Comparison of ENCODE assay signal across 9 cellular contexts in genomic region chr10:104322416-104322782, GRCh38. TPM values are rescaled to one million over a fixed set of nuclear protein-coding genes. Genes with fewer than 3 reads are reported as not detected.
A peak's percentile ranks its signal among the peaks of the same experiment; 100 is the strongest.
DNase-seq lines count a peak whose midpoint lies in the region; ATAC-seq and TF ChIP-seq lines count a peak whose summit lies in the region.
"Had no signal": no experiment of that assay in that cellular context is flagged by ENCODE, and none has a peak within 500 bp of the region (broad histone marks: within the 10 kb centered on the region; RNA-seq: fewer than 3 reads in every experiment).

No MANE protein-coding gene starts in this region.

- H3K36me3 ChIP-seq in SK-N-SH (replicated peaks in 1 of 2; ENCODE audit: control insufficient read depth in 1 of 2, insufficient read depth in 2 of 2, low read length in 1 of 2), result peaks cover 0 to 13% of the 10 kb centered on the region in 2 experiments

- H3K4me3 Mint-ChIP-seq in effector memory CD8-positive, alpha-beta T cell, result peak overlapping the region; percentile 75 to 84

- H3K27ac Mint-ChIP-seq in effector memory CD8-positive, alpha-beta T cell, result peak overlapping the region; percentile 90 to 95

- TF ChIP-seq RAD21 in SK-N-SH (IDR thresholded peaks at IDR 0.05; ENCODE audit: low read length), result no peak

- H3K36me3 Mint-ChIP-seq in effector memory CD8-positive, alpha-beta T cell (ENCODE audit: insufficient read depth), result peaks cover 86% of the 10 kb centered on the region

- POLR2A ChIA-PET in SK-N-SH (lab: Yijun Ruan, JAX), result interaction anchor here (1.2 kb wide), 1 partner anchor 16 kb away, joined by 4 read pairs; the partner anchor contains the start of gene ITPRIP

- peak; percentile 50 for DNase-seq in SK-N-SH
- DNase-seq in NCI-H2107 treated with DMSO at 0.1 percent for 48 hours (lab: John Stamatoyannopoulos, UW; ENCODE audit: unreplicated experiment), result peak; percentile 52
- no peak for DNase-seq in effector memory CD8-positive, alpha-beta T cell
- peak; percentile 39 for DNase-seq in stimulated activated CD8-positive, alpha-beta memory T cell treated with anti-CD3 and anti-CD28 coated beads, Interleukin-4, amount 100 ng/mL, for 48 hours
- DNase-seq in foreskin fibroblast, result no peak

- no peak overlapping the region for H3K4me2 ChIP-seq in SK-N-SH

- H3K27me3 ChIP-seq in SK-N-SH (ENCODE audit: insufficient read depth), result no peaks in the 10 kb centered on the region

- CTCF ChIA-PET in SK-N-SH (lab: Yijun Ruan, JAX), result interaction anchor here (0.9 to 3.0 kb wide), 6 partner anchors 9 to 31 kb away, joined by 3 to 18 read pairs (median 9); partner anchors contain the start of genes CFAP58 and ITPRIP

- no peak overlapping the region for H2AFZ ChIP-seq in SK-N-SH (ENCODE audit: low read depth)

- H3F3A ChIP-seq in SK-N-SH (replicated peaks; ENCODE audit: insufficient read depth), result peaks cover under 1% of the 10 kb centered on the region

- H3K9me2 ChIP-seq in SK-N-SH, result no peaks in the 10 kb centered on the region

- peaks cover 100% of the 10 kb centered on the region for H3K79me2 ChIP-seq in SK-N-SH (ENCODE audit: insufficient read depth)

- H3K9me3 Mint-ChIP-seq in effector memory CD8-positive, alpha-beta T cell, result no peaks in the 10 kb centered on the region

- no peak for TF ChIP-seq EP300 in SK-N-SH (IDR thresholded peaks at IDR 0.05; ENCODE audit: borderline replicate concordance in 1 of 2, low read depth in 1 of 2, low read length in 1 of 2)

- H3K4me1 Mint-ChIP-seq in effector memory CD8-positive, alpha-beta T cell (ENCODE audit: low read depth in 2 of 2), result peaks cover 85 to 97% of the 10 kb centered on the region in 2 donors

- no peak for ATAC-seq in SK-N-SH treated with all-trans-retinoic acid at 6 μM for 48 hours
- peak; percentile 41 for ATAC-seq in effector memory CD8-positive, alpha-beta T cell (replicated peaks)
- ATAC-seq in HG03159 (IDR thresholded peaks at IDR 0.05; ENCODE audit: unreplicated experiment), result no peak
- no peak for ATAC-seq in HG03565 (IDR thresholded peaks at IDR 0.05; ENCODE audit: unreplicated experiment)

- TF ChIP-seq CTCF in SK-N-SH (IDR thresholded peaks at IDR 0.05) (no peak), foreskin fibroblast (IDR thresholded peaks at IDR 0.05; ENCODE audit: low read depth, low read length) (no peak)

- peaks cover 26 to 45% of the 10 kb centered on the region in 2 experiments; a peak in 3 of 4 replicates for H3K4me1 ChIP-seq in SK-N-SH (ENCODE audit: control insufficient read depth in 1 of 2, insufficient read depth in 2 of 2, low read depth in 1 of 2, low read length in 1 of 2)

- H4K20me1 ChIP-seq in SK-N-SH (ENCODE audit: insufficient read depth), result peaks cover 50% of the 10 kb centered on the region

- H3K9me3 ChIP-seq in SK-N-SH, result no peaks in the 10 kb centered on the region

- H3K4me3 ChIP-seq in SK-N-SH (ENCODE audit: low read depth in 2 of 2, low read length in 1 of 2) (no peak overlapping the region), foreskin fibroblast (ENCODE audit: low read depth in 1 of 2, low read length in 2 of 2) (no peak overlapping the region)

- H3K27ac ChIP-seq in SK-N-SH (ENCODE audit: low read depth in 2 of 2, low read length in 1 of 2), result peak overlapping the region in 1 of 2 experiments; percentile 41; a peak in 1 of 4 replicates
- H3K27ac ChIP-seq: C4-2B had no signal

- H3K27me3 Mint-ChIP-seq in effector memory CD8-positive, alpha-beta T cell, result no peaks in the 10 kb centered on the region

- 85% methylated on average over 6 of the region's 7 CpGs for WGBS in SK-N-SH (ENCODE audit: low lambda C conversion rate)

- H3K9ac ChIP-seq in SK-N-SH, result no peak overlapping the region

TF ChIP-seq in SK-N-SH, 30 proteins besides CTCF, POLR2A, EP300 and RAD21:
- no peak for TF ChIP-seq EZH2phosphoT487 (IDR thresholded peaks at IDR 0.05; ENCODE audit: borderline replicate concordance, low read depth)
- TF ChIP-seq CHD2 (IDR thresholded peaks at IDR 0.05; ENCODE audit: low read length, partially characterized antibody), result no peak
- no peak for TF ChIP-seq FOXJ3 (CRISPR knock-in tag; IDR thresholded peaks at IDR 0.05)
- TF ChIP-seq FOXM1 (IDR thresholded peaks at IDR 0.05; ENCODE audit: low read depth), result no peak

TF ChIP-seq in SK-N-SH treated with all-trans-retinoic acid at 6 μM for 48 hours, 23 proteins besides CTCF, POLR2A, EP300 and RAD21:
- TF ChIP-seq ZNF565 (CRISPR knock-in tag; conservative IDR thresholded peaks at IDR 0.05; ENCODE audit: low read depth), result no peak
- no peak for TF ChIP-seq CSDC2 (CRISPR knock-in tag; IDR thresholded peaks at IDR 0.05)

RNA-seq across cellular contexts. Expression of gene ITPRIP, which starts 15.9 kb away (rescaled TPM):
- polyA plus RNA-seq in SK-N-SH (2012; rRNA removed), result 20.2 and 22.1 TPM in 2 replicates
- polyA plus RNA-seq in SK-N-SH (2012; cell fraction: cytosol; rRNA removed), result 10.5 and 13.0 TPM in 2 replicates
- 23.3 and 31.4 TPM in 2 replicates for polyA plus RNA-seq in SK-N-SH (2012; cell fraction: nucleus; rRNA removed)

RNA-seq across cellular contexts. Expression of gene CFAP58, which starts 31.2 kb away (rescaled TPM):
- polyA plus RNA-seq in SK-N-SH (2012; rRNA removed), result 0.38 and 0.47 TPM in 2 replicates
- polyA plus RNA-seq in SK-N-SH (2012; cell fraction: cytosol; rRNA removed), result 0.52 and 0.86 TPM in 2 replicates
- polyA plus RNA-seq in SK-N-SH (2012; cell fraction: nucleus; rRNA removed), result 0.29 and 0.95 TPM in 2 replicates

RNA-seq across cellular contexts. Expression of gene GSTO2, which starts 53.4 kb away (rescaled TPM):
- 0.47 and 0.49 TPM in 2 replicates for polyA plus RNA-seq in SK-N-SH (2012; rRNA removed)
- 0.33 and 0.46 TPM in 2 replicates for polyA plus RNA-seq in SK-N-SH (2012; cell fraction: cytosol; rRNA removed)
- 0.58 and 0.73 TPM in 2 replicates for polyA plus RNA-seq in SK-N-SH (2012; cell fraction: nucleus; rRNA removed)

Comparison
In these comparisons a context has a peak if more than half of its experiments do, and no peak if none do; other contexts are left out.
1. DNase-seq: peak in SK-N-SH (single experiment), NCI-H2107 treated with DMSO at 0.1 percent for 48 hours (single experiment) and stimulated activated CD8-positive, alpha-beta memory T cell treated with anti-CD3 and anti-CD28 coated beads, Interleukin-4, amount 100 ng/mL, for 48 hours (single experiment); none in effector memory CD8-positive, alpha-beta T cell (0 of 3) and foreskin fibroblast (0 of 2).